ENCODE assay signal across 8 cellular contexts in genomic region chr19:55386515-55386947, GRCh38. TPM values are rescaled to one million over a fixed set of nuclear protein-coding genes. Genes with fewer than 3 reads are reported as not detected.
DNase-seq lines count a peak whose midpoint lies in the region; ATAC-seq, FAIRE-seq and TF ChIP-seq lines count a peak whose summit lies in the region.

No MANE protein-coding gene starts in this region.

- in situ Hi-C loops in G401 (cut with HindIII; ENCODE audit: low sequenced_read_pairs), result no loop called here

- H3K79me2 ChIP-seq in PC-9 (ENCODE audit: low read depth), result peaks cover 73% of the 10 kb centered on the region
- peaks cover 56% of the 10 kb centered on the region for H3K79me2 ChIP-seq in osteoblast (ENCODE audit: insufficient read depth, low read length)

- H3K4me1 ChIP-seq in Caco-2 (peaks cover 30% of the 10 kb centered on the region), PC-9 (replicated peaks; ENCODE audit: insufficient read depth) (peaks cover 39% of the 10 kb centered on the region), osteoblast (ENCODE audit: insufficient read depth, low read length) (peaks cover 35% of the 10 kb centered on the region)

- no peak for TF ChIP-seq POLR2A in GM12892 (IDR thresholded peaks at IDR 0.05; ENCODE audit: low read depth, low read length)

- no peak for FAIRE-seq in GM12892 (lab: Jason Lieb, UNC)

- H3K9me3 ChIP-seq in Caco-2, result no peaks in the 10 kb centered on the region
- H3K9me3 ChIP-seq in PC-9 (ENCODE audit: insufficient read depth, low read depth), result no peaks in the 10 kb centered on the region
- no peaks in the 10 kb centered on the region for H3K9me3 ChIP-seq in osteoblast (ENCODE audit: low read depth, low read length)

- intact Hi-C loops in Caco-2 (cut with micrococcal nuclease; ENCODE audit: unreplicated experiment), result loop anchor here (10.0 kb wide), 1 partner anchor 248 kb away; no protein-coding TSS in a partner anchor
- intact Hi-C loops in PC-9 (cut with micrococcal nuclease; ENCODE audit: unreplicated experiment), result loop anchor here (10.0 kb wide), 1 partner anchor 222 kb away; the partner anchor contains the start of gene DNAAF3

- TSS peak; percentile 73 for BruUV-seq in Caco-2 (replicated peaks; lab: Mats Ljungman, UMichigan)
- TSS peak; percentile 53 for BruUV-seq in PC-9 (replicated peaks; lab: Mats Ljungman, UMichigan)

- no peaks in the 10 kb centered on the region for H3K9me3 Mint-ChIP-seq in Caco-2 (ENCODE audit: unreplicated experiment)
- H3K9me3 Mint-ChIP-seq in endothelial cell (ENCODE audit: unreplicated experiment), result no peaks in the 10 kb centered on the region

- peak overlapping the region; percentile 93 for H3K4me3 Mint-ChIP-seq in Caco-2 (ENCODE audit: unreplicated experiment)
- H3K4me3 Mint-ChIP-seq in endothelial cell (ENCODE audit: unreplicated experiment), result peak overlapping the region; percentile 99

- peaks cover 61% of the 10 kb centered on the region for H3K36me3 Mint-ChIP-seq in Caco-2 (ENCODE audit: insufficient read depth, unreplicated experiment)
- peaks cover 18% of the 10 kb centered on the region for H3K36me3 Mint-ChIP-seq in endothelial cell (ENCODE audit: low read depth, unreplicated experiment)

- H3F3A ChIP-seq in PC-9 (ENCODE audit: insufficient read depth, low read depth), result peaks cover 61% of the 10 kb centered on the region

- peaks cover 55% of the 10 kb centered on the region for H4K20me1 ChIP-seq in PC-9 (ENCODE audit: insufficient read depth)
- H4K20me1 ChIP-seq in osteoblast (ENCODE audit: insufficient read depth, low read length), result peaks cover 57% of the 10 kb centered on the region

- H2AFZ ChIP-seq in PC-9, result no peak overlapping the region
- H2AFZ ChIP-seq in osteoblast (ENCODE audit: low read length), result no peak overlapping the region

- H3K4me1 Mint-ChIP-seq in Caco-2 (ENCODE audit: low read depth, unreplicated experiment) (peaks cover 15% of the 10 kb centered on the region), endothelial cell (ENCODE audit: unreplicated experiment) (peaks cover 26% of the 10 kb centered on the region)

- H3K27ac Mint-ChIP-seq in Caco-2 (ENCODE audit: unreplicated experiment), result peak overlapping the region; percentile 89
- H3K27ac Mint-ChIP-seq in endothelial cell (ENCODE audit: unreplicated experiment), result peak overlapping the region; percentile 97

- DNase-seq in Caco-2 (no peak), PC-9 (no peak), endothelial cell (ENCODE audit: low spot score) (no peak), osteoblast (ENCODE audit: insufficient read length, low spot score, missing footprints) (peak; percentile 84), GF-D8 (lab: John Stamatoyannopoulos, UW) (no peak), GM12892 (ENCODE audit: insufficient read length) (no peak), G401 (ENCODE audit: low spot score) (no peak)

- TF ChIP-seq CTCF in Caco-2 (IDR thresholded peaks at IDR 0.05; ENCODE audit: insufficient read depth in 1 of 2, low read depth in 1 of 2, low read length in 1 of 2, severe bottlenecking in 1 of 2, unreplicated experiment in 1 of 2) (no peak), PC-9 (conservative IDR thresholded peaks at IDR 0.05) (no peak), endothelial cell (IDR thresholded peaks at IDR 0.05; ENCODE audit: unreplicated experiment) (no peak), osteoblast (IDR thresholded peaks at IDR 0.05; ENCODE audit: extremely low read depth, low read depth, low read length) (no peak)

- H3K27me3 ChIP-seq in Caco-2 (replicated peaks; ENCODE audit: control insufficient read depth, insufficient read depth, low read length) (no peaks in the 10 kb centered on the region), PC-9 (ENCODE audit: insufficient read depth, low read depth) (no peaks in the 10 kb centered on the region), osteoblast (ENCODE audit: insufficient read depth, low read length) (no peaks in the 10 kb centered on the region)

- CTCF ChIA-PET in Caco-2 (lab: Charles Lee), result no interaction called here
- CTCF ChIA-PET in PC-9 (lab: Charles Lee), result no interaction called here

- H3K9me2 ChIP-seq in PC-9 (ENCODE audit: insufficient read depth), result no peaks in the 10 kb centered on the region

- ATAC-seq in HG02571 (IDR thresholded peaks at IDR 0.05; ENCODE audit: unreplicated experiment), result no peak

- POLR2A ChIA-PET in Caco-2 (lab: Charles Lee), result interaction anchor here (1.2 kb wide), 1 partner anchor 47 kb away, joined by 4 read pairs; the partner anchor contains the start of gene KMT5C
- POLR2A ChIA-PET in PC-9 (lab: Charles Lee; ENCODE audit: unreplicated experiment), result interaction anchor here (0.7 to 0.8 kb wide), 2 partner anchors 12 to 35 kb away, joined by 4 read pairs; no protein-coding TSS in a partner anchor

- H3K27ac ChIP-seq in PC-9 (peak overlapping the region; percentile 49), osteoblast (ENCODE audit: low read depth, low read length) (peak overlapping the region; percentile 88)

- H3K27me3 Mint-ChIP-seq in Caco-2 (ENCODE audit: insufficient read depth, unreplicated experiment), result no peaks in the 10 kb centered on the region
- H3K27me3 Mint-ChIP-seq in endothelial cell (ENCODE audit: unreplicated experiment), result peaks cover 40% of the 10 kb centered on the region

- H3K4me2 ChIP-seq in PC-9, result peak overlapping the region; percentile 97
- H3K4me2 ChIP-seq in osteoblast (ENCODE audit: insufficient read depth, low read length), result peak overlapping the region; percentile 97

- H3K4me3 ChIP-seq in Caco-2 (ENCODE audit: low read depth, low read length) (peak overlapping the region; percentile 95), PC-9 (peak overlapping the region; percentile 88), osteoblast (ENCODE audit: insufficient read depth, low read length) (peak overlapping the region; percentile 95)

- H3K36me3 ChIP-seq in Caco-2 (ENCODE audit: control insufficient read depth, insufficient read depth, low read length), result peaks cover 18% of the 10 kb centered on the region
- H3K36me3 ChIP-seq in PC-9 (ENCODE audit: low read depth), result peaks cover 38% of the 10 kb centered on the region
- peaks cover 49% of the 10 kb centered on the region for H3K36me3 ChIP-seq in osteoblast (ENCODE audit: insufficient read depth, low read length)

RNA-seq across cellular contexts. Expression of gene RPL28, which starts 0.8 kb away (rescaled TPM):
- total RNA-seq in Caco-2 (2022) (2,048 and 2,146 TPM in 2 replicates), PC-9 (2021) (2,433 and 2,547 TPM in 2 replicates), endothelial cell (ENCODE audit: unreplicated experiment) (3,792 TPM), osteoblast (223 and 310 TPM in 2 replicates)
- 1,315 TPM for polyA plus RNA-seq in GM12892 (2012; ENCODE audit: missing spikeins)
- total RNA-seq in G401 (2014; rRNA removed; shearing (Covaris generic)), result 236 and 319 TPM in 2 replicates

RNA-seq across cellular contexts. Expression of gene TMEM238, which starts 2.4 kb away (rescaled TPM):
- total RNA-seq in Caco-2 (2022) (18.1 and 22.7 TPM in 2 replicates), PC-9 (2021) (40.4 and 94.5 TPM in 2 replicates), endothelial cell (ENCODE audit: unreplicated experiment) (0.64 TPM), osteoblast (0.29 TPM in 1 of 2 replicates, not detected in the other)
- polyA plus RNA-seq in GM12892 (2012; ENCODE audit: missing spikeins), result not detected
- 0.55 TPM in 1 of 2 replicates, not detected in the other for total RNA-seq in G401 (2014; rRNA removed; shearing (Covaris generic))

RNA-seq across cellular contexts. Expression of gene TMEM190, which starts 9.9 kb away (rescaled TPM):
- total RNA-seq in Caco-2 (2022) (not detected in 2 replicates), PC-9 (2021) (not detected in 2 replicates), endothelial cell (ENCODE audit: unreplicated experiment) (not detected), osteoblast (not detected in 2 replicates)
- not detected for polyA plus RNA-seq in GM12892 (2012; ENCODE audit: missing spikeins)
- total RNA-seq in G401 (2014; rRNA removed; shearing (Covaris generic)), result 4.0 and 14.0 TPM in 2 replicates

RNA-seq across cellular contexts. Expression of gene IL11, which starts 16.3 kb away (rescaled TPM):
- total RNA-seq in Caco-2 (2022) (0.70 and 1.1 TPM in 2 replicates), PC-9 (2021) (4.1 and 6.6 TPM in 2 replicates), endothelial cell (ENCODE audit: unreplicated experiment) (0.21 TPM), osteoblast (0.36 and 1.2 TPM in 2 replicates)
- polyA plus RNA-seq in GM12892 (2012; ENCODE audit: missing spikeins), result 0.17 TPM
- total RNA-seq in G401 (2014; rRNA removed; shearing (Covaris generic)), result 6.5 and 8.4 TPM in 2 replicates

RNA-seq across cellular contexts. Expression of gene UBE2S, which starts 21.1 kb away (rescaled TPM):
- total RNA-seq in Caco-2 (2022) (279 and 293 TPM in 2 replicates), PC-9 (2021) (359 and 395 TPM in 2 replicates), endothelial cell (ENCODE audit: unreplicated experiment) (56.2 TPM), osteoblast (37.3 and 66.9 TPM in 2 replicates)
- 41.1 TPM for polyA plus RNA-seq in GM12892 (2012; ENCODE audit: missing spikeins)
- 329 and 348 TPM in 2 replicates for total RNA-seq in G401 (2014; rRNA removed; shearing (Covaris generic))

Comparison
In these comparisons a context has a peak if more than half of its experiments do, and no peak if none do; other contexts are left out.
1. RNA of gene TMEM238, which starts 2.4 kb away (total RNA-seq): 40.4 to 94.5 TPM in PC-9 and 18.1 to 22.7 TPM in Caco-2; 0.64 TPM in endothelial cell (single experiment), 0.29 TPM in osteoblast and 0.55 TPM in G401; every median in the first group is over 10 times any median in the second.
2. Peak in every context shown above with its lines, with median percentiles within 50 percentile points of each other: H3K4me3 ChIP-seq.